In the genomic region with DNA sequence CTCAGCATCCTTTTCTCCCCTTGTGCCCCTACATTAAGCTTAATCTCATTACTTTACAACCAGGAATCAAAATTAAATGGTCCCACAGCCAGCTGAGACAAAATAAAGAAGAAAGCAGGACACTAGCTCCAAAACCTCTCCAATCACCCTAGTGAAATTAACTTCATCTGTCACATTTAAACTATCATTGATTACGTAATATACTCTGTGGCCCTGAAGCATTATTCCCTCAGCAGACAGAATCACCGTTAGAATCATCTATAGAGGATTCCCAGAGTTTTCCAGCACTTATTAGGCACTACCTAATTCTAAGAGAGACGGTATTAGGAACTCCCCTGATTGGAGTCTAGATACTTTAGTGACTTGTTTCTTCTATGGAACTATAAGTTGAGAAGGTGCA, we compare ENCODE assay signal across 44 cellular contexts. TPM values are rescaled to one million over a fixed set of nuclear protein-coding genes. Genes with fewer than 3 reads are reported as not detected.
"Had no signal": no experiment of that assay in that cellular context is flagged by ENCODE, and none has a peak within 500 bp of the region (broad histone marks: within the 10 kb centered on the region; RNA-seq: fewer than 3 reads in every experiment).

A gene with protein sequence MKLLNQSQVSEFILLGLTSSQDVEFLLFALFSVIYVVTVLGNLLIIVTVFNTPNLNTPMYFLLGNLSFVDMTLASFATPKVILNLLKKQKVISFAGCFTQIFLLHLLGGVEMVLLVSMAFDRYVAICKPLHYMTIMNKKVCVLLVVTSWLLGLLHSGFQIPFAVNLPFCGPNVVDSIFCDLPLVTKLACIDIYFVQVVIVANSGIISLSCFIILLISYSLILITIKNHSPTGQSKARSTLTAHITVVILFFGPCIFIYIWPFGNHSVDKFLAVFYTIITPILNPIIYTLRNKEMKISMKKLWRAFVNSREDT (plus strand): TSS at position 302 of the 400 bp plus-strand sequence. CDS start 6,761 bp downstream, outside the sequence.

- H3K27me3 Mint-ChIP-seq: activated naive CD4-positive, alpha-beta T cell treated with anti-CD3 and anti-CD28 coated beads, Interleukin-2, amount 10 ng/mL, durations not matched to agents 7 days and 5 days; activated naive CD4-positive, alpha-beta T cell treated with anti-CD3 and anti-CD28 coated beads, Interleukin-2, amount 50 U/mL, for 24 hours; activated naive CD8-positive, alpha-beta T cell; activated naive CD8-positive, alpha-beta T cell treated with anti-CD3 and anti-CD28 coated beads for 36 hours; activated naive CD8-positive, alpha-beta T cell treated with anti-CD3 and anti-CD28 coated beads, Interleukin-2, amount 10 ng/mL, durations not matched to agents 7 days and 5 days; activated T-cell treated with anti-CD3 and anti-CD28 coated beads, Interleukin-2, amount 50 U/mL, for 24 hours; activated T-helper 17 cell treated with anti-CD3 and anti-CD28 coated beads, Interleukin-2, amount 50 U/mL, for 72 hours; brain had no signal

- H3K4me1 ChIP-seq: adrenal gland, ascending aorta, body of pancreas, breast epithelium had no signal

- H3K4me3 ChIP-seq: adrenal gland, ascending aorta, body of pancreas, breast epithelium, cardiac muscle cell had no signal

- ATAC-seq: activated naive CD4-positive, alpha-beta T cell treated with anti-CD3 and anti-CD28 coated beads, Interleukin-2, amount 50 U/mL, for 72 hours; activated naive CD8-positive, alpha-beta T cell treated with anti-CD3 and anti-CD28 coated beads, Interleukin-2, amount 50 U/mL, for 24 hours; activated T-cell treated with anti-CD3 and anti-CD28 coated beads, Interleukin-2, amount 50 U/mL, for 4 hours; activated T-cell treated with anti-CD3 and anti-CD28 coated beads, Interleukin-2, amount 50 U/mL, for 72 hours; activated T-helper 17 cell treated with anti-CD3 and anti-CD28 coated beads, Interleukin-2, amount 50 U/mL, for 72 hours; body of pancreas had no signal

- H3K36me3 ChIP-seq: adrenal gland, ascending aorta, brain microvascular endothelial cell, breast epithelium, cardiac muscle cell had no signal

- H3K9me3 ChIP-seq: adrenal gland, ascending aorta, body of pancreas, breast epithelium had no signal

- H3K4me3 Mint-ChIP-seq: activated naive CD4-positive, alpha-beta T cell treated with anti-CD3 and anti-CD28 coated beads for 36 hours; activated naive CD4-positive, alpha-beta T cell treated with anti-CD3 and anti-CD28 coated beads, Interleukin-2, amount 10 ng/mL, durations not matched to agents 7 days and 5 days; activated naive CD4-positive, alpha-beta T cell treated with anti-CD3 and anti-CD28 coated beads, Interleukin-2, amount 50 U/mL, for 24 hours; activated naive CD8-positive, alpha-beta T cell; activated naive CD8-positive, alpha-beta T cell treated with anti-CD3 and anti-CD28 coated beads for 36 hours; activated naive CD8-positive, alpha-beta T cell treated with anti-CD3 and anti-CD28 coated beads, Interleukin-2, amount 10 ng/mL, durations not matched to agents 7 days and 5 days; activated naive CD8-positive, alpha-beta T cell treated with anti-CD3 and anti-CD28 coated beads, Interleukin-2, amount 50 U/mL, for 24 hours; activated T-cell treated with anti-CD3 and anti-CD28 coated beads, Interleukin-2, amount 50 U/mL, for 24 hours; activated T-cell treated with anti-CD3 and anti-CD28 coated beads, Interleukin-2, amount 50 U/mL, for 4 hours; activated T-cell treated with anti-CD3 and anti-CD28 coated beads, Interleukin-2, amount 50 U/mL, for 72 hours; activated T-helper 1 cell treated with anti-CD3 and anti-CD28 coated beads, Interleukin-12 subunit alpha, Interleukin-12 subunit beta, Interleukin-2, Interleukin-4 antibody, amounts not matched to agents 30 ng/mL and 10 ng/mL and 1 ng/mL, durations not matched to agents 14 hours and 24 hours and 36 hours; activated T-helper 17 cell treated with anti-CD3 and anti-CD28 coated beads, Interleukin-2, amount 50 U/mL, for 72 hours; brain; central memory CD8-positive, alpha-beta T cell had no signal

- DNase-seq: activated effector memory CD4-positive, alpha-beta T cell treated with anti-CD3 and anti-CD28 coated beads, Interleukin-2, amount 50 U/mL, for 16 hours; activated effector memory CD4-positive, alpha-beta T cell treated with Interleukin-2 at 50 U/mL for 16 hours; activated gamma-delta T cell; activated gamma-delta T cell treated with Interleukin-2 at 50 U/mL for 16 hours; activated naive CD4-positive, alpha-beta T cell; activated naive CD4-positive, alpha-beta T cell treated with anti-CD3 and anti-CD28 coated beads for 36 hours; activated naive CD4-positive, alpha-beta T cell treated with anti-CD3 and anti-CD28 coated beads, Interleukin-2, amount 10 ng/mL, durations not matched to agents 7 days and 5 days; activated naive CD4-positive, alpha-beta T cell treated with anti-CD3 and anti-CD28 coated beads, Interleukin-2, amount 50 U/mL, for 16 hours; activated naive CD4-positive, alpha-beta T cell treated with Interleukin-2 at 50 U/mL for 16 hours; activated naive CD8-positive, alpha-beta T cell treated with anti-CD3 and anti-CD28 coated beads for 36 hours; activated naive CD8-positive, alpha-beta T cell treated with anti-CD3 and anti-CD28 coated beads, Interleukin-2, amount 10 ng/mL, durations not matched to agents 7 days and 5 days; activated naive CD8-positive, alpha-beta T cell treated with anti-CD3 and anti-CD28 coated beads, Interleukin-2, amount 50 U/mL, for 24 hours; activated T-cell treated with anti-CD3 and anti-CD28 coated beads, Interleukin-2, amount 50 U/mL, for 1 hour; activated T-cell treated with anti-CD3 and anti-CD28 coated beads, Interleukin-2, amount 50 U/mL, for 24 hours; activated T-cell treated with anti-CD3 and anti-CD28 coated beads, Interleukin-2, amount 50 U/mL, for 4 hours; activated T-cell treated with anti-CD3 and anti-CD28 coated beads, Interleukin-2, amount 50 U/mL, for 48 hours; activated T-cell treated with anti-CD3 and anti-CD28 coated beads, Interleukin-2, amount 50 U/mL, for 72 hours; adrenal gland; amniotic stem cell; amygdala; anterior cingulate cortex; aorta; body of pancreas; brain microvascular endothelial cell; caudate nucleus; central memory CD4-positive, alpha-beta T cell; cerebellar nuclear complex had no signal

- H3K36me3 Mint-ChIP-seq: activated naive CD4-positive, alpha-beta T cell treated with anti-CD3 and anti-CD28 coated beads, Interleukin-2, amount 10 ng/mL, durations not matched to agents 7 days and 5 days; activated naive CD8-positive, alpha-beta T cell; activated naive CD8-positive, alpha-beta T cell treated with anti-CD3 and anti-CD28 coated beads for 36 hours; activated naive CD8-positive, alpha-beta T cell treated with anti-CD3 and anti-CD28 coated beads, Interleukin-2, amount 10 ng/mL, durations not matched to agents 7 days and 5 days; brain had no signal

- H3K9me3 Mint-ChIP-seq: activated naive CD4-positive, alpha-beta T cell treated with anti-CD3 and anti-CD28 coated beads, Interleukin-2, amount 10 ng/mL, durations not matched to agents 7 days and 5 days; activated naive CD4-positive, alpha-beta T cell treated with anti-CD3 and anti-CD28 coated beads, Interleukin-2, amount 50 U/mL, for 24 hours; activated naive CD8-positive, alpha-beta T cell treated with anti-CD3 and anti-CD28 coated beads, Interleukin-2, amount 50 U/mL, for 24 hours; activated T-cell treated with anti-CD3 and anti-CD28 coated beads, Interleukin-2, amount 50 U/mL, for 24 hours; activated T-cell treated with anti-CD3 and anti-CD28 coated beads, Interleukin-2, amount 50 U/mL, for 4 hours; activated T-helper 1 cell treated with anti-CD3 and anti-CD28 coated beads, Interleukin-12 subunit alpha, Interleukin-12 subunit beta, Interleukin-2, Interleukin-4 antibody, amounts not matched to agents 30 ng/mL and 10 ng/mL and 1 ng/mL, durations not matched to agents 14 hours and 24 hours and 36 hours; activated T-helper 17 cell treated with anti-CD3 and anti-CD28 coated beads, Interleukin-2, amount 50 U/mL, for 72 hours; activated T-helper 2 cell treated with anti-CD3 and anti-CD28 coated beads, Interferon-gamma antibody, Interleukin-2, Interleukin-4, amounts not matched to agents 10 μg/mL and 5 μg/mL and 100 μg/mL, durations not matched to agents 14 hours and 24 hours and 36 hours; central memory CD8-positive, alpha-beta T cell had no signal

- H3K27ac Mint-ChIP-seq: activated naive CD4-positive, alpha-beta T cell treated with anti-CD3 and anti-CD28 coated beads for 36 hours; activated naive CD4-positive, alpha-beta T cell treated with anti-CD3 and anti-CD28 coated beads, Interleukin-2, amount 10 ng/mL, durations not matched to agents 7 days and 5 days; activated naive CD4-positive, alpha-beta T cell treated with anti-CD3 and anti-CD28 coated beads, Interleukin-2, amount 50 U/mL, for 24 hours; activated naive CD4-positive, alpha-beta T cell treated with anti-CD3 and anti-CD28 coated beads, Interleukin-2, amount 50 U/mL, for 72 hours; activated naive CD8-positive, alpha-beta T cell; activated naive CD8-positive, alpha-beta T cell treated with anti-CD3 and anti-CD28 coated beads for 36 hours; activated naive CD8-positive, alpha-beta T cell treated with anti-CD3 and anti-CD28 coated beads, Interleukin-2, amount 10 ng/mL, durations not matched to agents 7 days and 5 days; activated naive CD8-positive, alpha-beta T cell treated with anti-CD3 and anti-CD28 coated beads, Interleukin-2, amount 50 U/mL, for 24 hours; activated T-cell treated with anti-CD3 and anti-CD28 coated beads, Interleukin-2, amount 50 U/mL, for 24 hours; activated T-cell treated with anti-CD3 and anti-CD28 coated beads, Interleukin-2, amount 50 U/mL, for 72 hours; activated T-helper 1 cell treated with anti-CD3 and anti-CD28 coated beads, Interleukin-12 subunit alpha, Interleukin-12 subunit beta, Interleukin-2, Interleukin-4 antibody, amounts not matched to agents 30 ng/mL and 10 ng/mL and 1 ng/mL, durations not matched to agents 14 hours and 24 hours and 36 hours; activated T-helper 17 cell treated with anti-CD3 and anti-CD28 coated beads, Interleukin-2, amount 50 U/mL, for 72 hours; activated T-helper 2 cell treated with anti-CD3 and anti-CD28 coated beads, Interferon-gamma antibody, Interleukin-2, Interleukin-4, amounts not matched to agents 10 μg/mL and 5 μg/mL and 100 μg/mL, durations not matched to agents 14 hours and 24 hours and 36 hours; brain had no signal

- H3K27me3 ChIP-seq: adrenal gland, ascending aorta, body of pancreas, brain microvascular endothelial cell, breast epithelium, cardiac muscle cell had no signal

- H3K27ac ChIP-seq: adrenal gland, ascending aorta, body of pancreas, brain microvascular endothelial cell, breast epithelium, cardiac muscle cell had no signal

- H3K4me1 Mint-ChIP-seq: activated naive CD4-positive, alpha-beta T cell treated with anti-CD3 and anti-CD28 coated beads, Interleukin-2, amount 10 ng/mL, durations not matched to agents 7 days and 5 days; activated naive CD4-positive, alpha-beta T cell treated with anti-CD3 and anti-CD28 coated beads, Interleukin-2, amount 50 U/mL, for 24 hours; activated naive CD8-positive, alpha-beta T cell treated with anti-CD3 and anti-CD28 coated beads for 36 hours; activated naive CD8-positive, alpha-beta T cell treated with anti-CD3 and anti-CD28 coated beads, Interleukin-2, amount 10 ng/mL, durations not matched to agents 7 days and 5 days; activated naive CD8-positive, alpha-beta T cell treated with anti-CD3 and anti-CD28 coated beads, Interleukin-2, amount 50 U/mL, for 24 hours; activated T-helper 17 cell treated with anti-CD3 and anti-CD28 coated beads, Interleukin-2, amount 50 U/mL, for 72 hours; brain; central memory CD8-positive, alpha-beta T cell had no signal

- FAIRE-seq: astrocyte, bronchial epithelial cell had no signal

RNA-seq across cellular contexts. Expression of the gene that starts here (rescaled TPM):
- total RNA-seq: activated naive CD4-positive, alpha-beta T cell treated with anti-CD3 and anti-CD28 coated beads for 36 hours; activated naive CD4-positive, alpha-beta T cell treated with anti-CD3 and anti-CD28 coated beads, Interleukin-2, amount 50 U/mL, for 72 hours; activated naive CD8-positive, alpha-beta T cell treated with anti-CD3 and anti-CD28 coated beads for 36 hours; activated naive CD8-positive, alpha-beta T cell treated with anti-CD3 and anti-CD28 coated beads, Interleukin-2, amount 10 ng/mL, durations not matched to agents 7 days and 5 days; activated T-cell treated with anti-CD3 and anti-CD28 coated beads, Interleukin-2, amount 50 U/mL, for 4 hours; activated T-cell treated with anti-CD3 and anti-CD28 coated beads, Interleukin-2, amount 50 U/mL, for 72 hours; activated T-helper 1 cell treated with anti-CD3 and anti-CD28 coated beads, Interleukin-12 subunit alpha, Interleukin-12 subunit beta, Interleukin-2, Interleukin-4 antibody, amounts not matched to agents 30 ng/mL and 10 ng/mL and 1 ng/mL, durations not matched to agents 14 hours and 24 hours and 36 hours; activated T-helper 17 cell treated with anti-CD3 and anti-CD28 coated beads, Interleukin-2, amount 50 U/mL, for 72 hours; activated T-helper 2 cell treated with anti-CD3 and anti-CD28 coated beads, Interferon-gamma antibody, Interleukin-2, Interleukin-4, amounts not matched to agents 10 μg/mL and 5 μg/mL and 100 μg/mL, durations not matched to agents 14 hours and 24 hours and 36 hours; adrenal gland; aorta; ascending aorta; astrocyte; body of pancreas; breast epithelium; bronchial epithelial cell; cardiac muscle cell; cardiac septum; cerebellum; chondrocyte had no signal
- polyA plus RNA-seq: adipose tissue, adrenal gland, aorta, cardiac muscle cell had no signal
